Comparison of ENCODE assay signal across 1 cellular context in genomic region chr19:6743071-6743470, GRCh38.
TF ChIP-seq lines count a peak whose summit lies in the region.

No MANE protein-coding gene starts in this region.

TF ChIP-seq in A549, 52 proteins besides CTCF, POLR2A, EP300 and RAD21 (continued from another document):
- TF ChIP-seq FOXS1 (CRISPR knock-in tag; IDR thresholded peaks at IDR 0.05), result no peak
- TF ChIP-seq PBX3 (IDR thresholded peaks at IDR 0.05), result no peak
- TF ChIP-seq USF2 (IDR thresholded peaks at IDR 0.05), result no peak
TF ChIP-seq in A549: peak in this region for 0.
